In genomic region chr17:74801896-74802295, GRCh38 we compare ENCODE assay signal across 16 cellular contexts. TPM values are rescaled to one million over a fixed set of nuclear protein-coding genes. Genes with fewer than 3 reads are reported as not detected.
DNase-seq lines count a peak whose midpoint lies in the region; ATAC-seq and TF ChIP-seq lines count a peak whose summit lies in the region.
"Had no signal": no experiment of that assay in that cellular context is flagged by ENCODE, and none has a peak within 500 bp of the region (broad histone marks: within the 10 kb centered on the region; RNA-seq: fewer than 3 reads in every experiment).

No MANE protein-coding gene starts in this region.

- H2AFZ ChIP-seq in PC-3 (ENCODE audit: low read length): no peak overlapping the region

- peaks cover 9% of the 10 kb centered on the region for H3K36me3 Mint-ChIP-seq in Caco-2 (ENCODE audit: insufficient read depth, unreplicated experiment)
- H3K36me3 Mint-ChIP-seq in progenitor cell of endocrine pancreas (ENCODE audit: insufficient read depth): peaks cover 6% of the 10 kb centered on the region

- H3K79me2 ChIP-seq in PC-3 (ENCODE audit: low read length): no peaks in the 10 kb centered on the region

- no peak for ATAC-seq in PC-3

- no peaks in the 10 kb centered on the region for H4K20me1 ChIP-seq in PC-3 (ENCODE audit: low read length)

- no peaks in the 10 kb centered on the region for H3F3A ChIP-seq in PC-3 (ENCODE audit: low read length, unreplicated experiment)

- H3K27ac Mint-ChIP-seq in Caco-2 (ENCODE audit: unreplicated experiment): peak overlapping the region; percentile 65
- peak overlapping the region; percentile 59 for H3K27ac Mint-ChIP-seq in progenitor cell of endocrine pancreas
- H3K27ac Mint-ChIP-seq: CD8-positive, alpha-beta memory T cell had no signal

- H3K9ac ChIP-seq in PC-3 (ENCODE audit: low read length): no peak overlapping the region
- H3K9ac ChIP-seq: BLaER1 had no signal

- H3K4me3 ChIP-seq in Caco-2 (ENCODE audit: low read depth, low read length) (no peak overlapping the region), PC-3 (ENCODE audit: low read length) (no peak overlapping the region), epithelial cell of esophagus (ENCODE audit: low read length) (no peak overlapping the region)
- H3K4me3 ChIP-seq: BLaER1 had no signal

- no peaks in the 10 kb centered on the region for H3K9me2 ChIP-seq in PC-3 (replicated peaks; ENCODE audit: low read length)

- DNase-seq in Caco-2: no peak
- peak; percentile 26 for DNase-seq in PC-3
- peak; percentile 63 for DNase-seq in epithelial cell of esophagus (ENCODE audit: low read depth)
- no peak for DNase-seq in progenitor cell of endocrine pancreas (ENCODE audit: low spot score, unreplicated experiment)
- DNase-seq in stimulated activated CD4-positive, alpha-beta T cell treated with anti-CD3 and anti-CD28 coated beads, Interleukin-15, amount 100 ng/mL, for 24 hours: no peak
- DNase-seq in NCI-H526 (lab: John Stamatoyannopoulos, UW): no peak
- DNase-seq in HEK293T (ENCODE audit: extremely low spot score): no peak
- DNase-seq: 8988T; AML-193; CD8-positive, alpha-beta memory T cell; DMS53; GF-D8; HCEC 1CT; IMR-90 had no signal

- H3K27me3 Mint-ChIP-seq in Caco-2 (ENCODE audit: insufficient read depth, unreplicated experiment) (no peaks in the 10 kb centered on the region), progenitor cell of endocrine pancreas (no peaks in the 10 kb centered on the region)
- H3K27me3 Mint-ChIP-seq: CD8-positive, alpha-beta memory T cell had no signal

- CTCF ChIA-PET in Caco-2 (lab: Charles Lee) (interaction anchor here (0.5 kb wide), 1 partner anchor 65 kb away, joined by 3 read pairs; no protein-coding TSS in a partner anchor), PC-3 (lab: Charles Lee) (interaction anchor here (0.5 kb wide), 1 partner anchor 10 kb away, joined by 3 read pairs; no protein-coding TSS in a partner anchor), HEK293T (lab: Yijun Ruan, JAX) (interaction anchor here (1.3 kb wide), 1 partner anchor 41 kb away, joined by 3 read pairs; no protein-coding TSS in a partner anchor)

- intact Hi-C loops in Caco-2 (cut with micrococcal nuclease; ENCODE audit: unreplicated experiment) (no loop called here), PC-3 (cut with micrococcal nuclease) (no loop called here)

- H3K4me1 Mint-ChIP-seq in Caco-2 (ENCODE audit: low read depth, unreplicated experiment) (no peaks in the 10 kb centered on the region), progenitor cell of endocrine pancreas (ENCODE audit: low read depth) (no peaks in the 10 kb centered on the region)
- H3K4me1 Mint-ChIP-seq: CD8-positive, alpha-beta memory T cell had no signal

- H3K4me1 ChIP-seq in Caco-2 (no peaks in the 10 kb centered on the region), PC-3 (ENCODE audit: insufficient read depth, low read length) (no peaks in the 10 kb centered on the region)

- no peaks in the 10 kb centered on the region for H3K9me3 ChIP-seq in Caco-2
- H3K9me3 ChIP-seq in PC-3 (ENCODE audit: low read length): no peaks in the 10 kb centered on the region
- H3K9me3 ChIP-seq: BLaER1 had no signal

- H3K9me3 Mint-ChIP-seq in Caco-2 (ENCODE audit: unreplicated experiment): no peaks in the 10 kb centered on the region
- no peaks in the 10 kb centered on the region for H3K9me3 Mint-ChIP-seq in progenitor cell of endocrine pancreas (ENCODE audit: low read depth)
- H3K9me3 Mint-ChIP-seq: CD8-positive, alpha-beta memory T cell had no signal

- TF ChIP-seq CTCF in Caco-2 (IDR thresholded peaks at IDR 0.05; ENCODE audit: insufficient read depth in 1 of 2, low read depth in 1 of 2, low read length in 1 of 2, severe bottlenecking in 1 of 2, unreplicated experiment in 1 of 2): no peak
- no peak for TF ChIP-seq CTCF in PC-3 (conservative IDR thresholded peaks at IDR 0.05; ENCODE audit: low read depth, low read length)
- TF ChIP-seq CTCF in epithelial cell of esophagus (IDR thresholded peaks at IDR 0.05; ENCODE audit: insufficient read depth, low read depth, low read length, missing control alignments): no peak
- TF ChIP-seq CTCF in progenitor cell of endocrine pancreas (IDR thresholded peaks at IDR 0.05; ENCODE audit: unreplicated experiment): no peak

- POLR2A ChIA-PET in Caco-2 (lab: Charles Lee): no interaction called here
- POLR2A ChIA-PET in PC-3 (lab: Charles Lee; ENCODE audit: unreplicated experiment): no interaction called here
- POLR2A ChIA-PET in HEK293T (lab: Yijun Ruan, JAX): interaction anchor here (1.2 kb wide), 1 partner anchor 71 kb away, joined by 4 read pairs; the partner anchor contains the start of gene FDXR

- H3K27me3 ChIP-seq in Caco-2 (replicated peaks; ENCODE audit: control insufficient read depth, insufficient read depth, low read length): no peaks in the 10 kb centered on the region
- H3K27me3 ChIP-seq in PC-3 (ENCODE audit: low read length): no peaks in the 10 kb centered on the region
- H3K27me3 ChIP-seq: BLaER1 had no signal

- BruUV-seq in Caco-2 (replicated peaks; lab: Mats Ljungman, UMichigan) (no TSS peak), PC-3 (replicated peaks; lab: Mats Ljungman, UMichigan) (no TSS peak)

- no peak overlapping the region for H3K4me2 ChIP-seq in PC-3 (ENCODE audit: low read length)
- H3K4me2 ChIP-seq: BLaER1 had no signal

- H3K36me3 ChIP-seq in Caco-2 (ENCODE audit: control insufficient read depth, insufficient read depth, low read length) (peaks cover 2% of the 10 kb centered on the region; the same call in 1 of the 2 replicates), PC-3 (ENCODE audit: low read depth, low read length) (no peaks in the 10 kb centered on the region; the same call in 1 of the 2 replicates)

- no peak overlapping the region for H3K27ac ChIP-seq in PC-3 (ENCODE audit: low read length)
- H3K27ac ChIP-seq: BLaER1, HL-60 had no signal

- H3K4me3 Mint-ChIP-seq in Caco-2 (ENCODE audit: unreplicated experiment) (no peak overlapping the region), progenitor cell of endocrine pancreas (ENCODE audit: low read depth) (no peak overlapping the region)
- H3K4me3 Mint-ChIP-seq: CD8-positive, alpha-beta memory T cell had no signal

TF ChIP-seq in HEK293T, 16 proteins besides CTCF, POLR2A, EP300 and RAD21:
- TF ChIP-seq FOXK2 (IDR thresholded peaks at IDR 0.05) (no peak), ELF4 (IDR thresholded peaks at IDR 0.05) (no peak), ARNT (IDR thresholded peaks at IDR 0.05) (no peak), PKNOX1 (IDR thresholded peaks at IDR 0.05) (no peak), BHLHE40 (IDR thresholded peaks at IDR 0.05; ENCODE audit: borderline replicate concordance) (no peak), L3MBTL2 (conservative IDR thresholded peaks at IDR 0.05) (no peak), SUZ12 (IDR thresholded peaks at IDR 0.05) (no peak), LEF1 (IDR thresholded peaks at IDR 0.05; ENCODE audit: borderline replicate concordance) (no peak), SP1 (IDR thresholded peaks at IDR 0.05) (no peak), HDGF (IDR thresholded peaks at IDR 0.05; ENCODE audit: borderline replicate concordance) (no peak), TARDBP (IDR thresholded peaks at IDR 0.05) (no peak), NFRKB (IDR thresholded peaks at IDR 0.05) (no peak), FOXM1 (IDR thresholded peaks at IDR 0.05; ENCODE audit: borderline replicate concordance) (no peak), CTBP1 (IDR thresholded peaks at IDR 0.05; ENCODE audit: borderline replicate concordance) (no peak)

RNA-seq across cellular contexts. Expression of gene NAT9, which starts 25.8 kb away (rescaled TPM):
- total RNA-seq in Caco-2 (2022) (84.5 and 89.5 TPM in 2 replicates), PC-3 (2014; rRNA removed) (47.2 and 55.4 TPM in 2 replicates), progenitor cell of endocrine pancreas (59.6 and 60.2 TPM in 2 replicates)

RNA-seq across cellular contexts. Expression of gene NHERF1, which starts 53.5 kb away (rescaled TPM):
- total RNA-seq in Caco-2 (2022) (204 and 218 TPM in 2 replicates), PC-3 (2014; rRNA removed) (75.0 and 116 TPM in 2 replicates), progenitor cell of endocrine pancreas (135 and 143 TPM in 2 replicates)

RNA-seq across cellular contexts. Expression of gene GRIN2C, which starts 57.8 kb away (rescaled TPM):
- total RNA-seq in Caco-2 (2022): 4.8 and 5.2 TPM in 2 replicates
- total RNA-seq in PC-3 (2014; rRNA removed): 0.04 TPM in 1 of 2 replicates, not detected in the other
- 0.57 and 0.84 TPM in 2 replicates for total RNA-seq in progenitor cell of endocrine pancreas
- total RNA-seq: CD8-positive, alpha-beta memory T cell; IMR-90 had no signal

Comparison
In these comparisons a context has a peak if more than half of its experiments do, and no peak if none do; other contexts are left out.
1. DNase-seq: peak in PC-3 (single experiment) and epithelial cell of esophagus (single experiment); none in Caco-2 (0 of 2), progenitor cell of endocrine pancreas (single experiment), stimulated activated CD4-positive, alpha-beta T cell treated with anti-CD3 and anti-CD28 coated beads, Interleukin-15, amount 100 ng/mL, for 24 hours (single experiment), NCI-H526 (0 of 2) and HEK293T (single experiment).